12 cellular contexts compared by ENCODE assay signal in the genomic region with DNA sequence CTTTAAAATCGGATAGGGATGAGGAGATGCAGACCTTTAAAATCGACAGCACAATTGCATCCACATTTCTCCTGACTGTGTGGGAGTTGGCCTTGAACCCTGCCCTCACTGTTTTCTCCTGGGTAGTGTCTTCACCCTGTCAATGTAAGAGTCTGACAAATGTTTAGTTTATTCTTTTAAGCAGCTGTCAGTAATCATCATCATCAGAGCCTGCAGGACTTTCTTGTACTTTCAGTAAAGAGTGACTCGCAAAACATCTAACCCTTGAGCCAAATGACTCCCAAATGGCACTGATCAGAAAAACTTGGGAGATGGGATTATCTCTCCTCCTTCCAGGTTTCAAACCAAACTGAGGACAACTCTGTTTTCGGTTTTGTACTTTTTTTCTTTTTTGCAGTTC.
"Had no signal": no experiment of that assay in that cellular context is flagged by ENCODE, and none has a peak within 500 bp of the region (broad histone marks: within the 10 kb centered on the region; RNA-seq: fewer than 3 reads in every experiment).

No MANE protein-coding gene starts in this region.

- H3K4me1 ChIP-seq: ascending aorta, foreskin keratinocyte, upper lobe of left lung had no signal

- H3K27ac ChIP-seq: ascending aorta, foreskin keratinocyte, stomach, testis, upper lobe of left lung had no signal

- ATAC-seq: activated naive CD8-positive, alpha-beta T cell treated with anti-CD3 and anti-CD28 coated beads, Interleukin-2, amount 50 U/mL, for 24 hours; foreskin keratinocyte had no signal

- H3K36me3 ChIP-seq: ascending aorta, sigmoid colon, stomach, upper lobe of left lung had no signal

- H3K9me3 ChIP-seq: ascending aorta, sigmoid colon, stomach, testis, upper lobe of left lung had no signal

- H3K4me3 ChIP-seq: ascending aorta, sigmoid colon, stomach, testis, upper lobe of left lung had no signal

- DNase-seq: activated CD4-positive, alpha-beta T cell treated with anti-CD3 and anti-CD28 coated beads, Interleukin-2, amount 10 ng/mL, durations not matched to agents 7 days and 5 days; activated naive CD4-positive, alpha-beta T cell treated with anti-CD3 and anti-CD28 coated beads for 36 hours; activated naive CD8-positive, alpha-beta T cell treated with anti-CD3 and anti-CD28 coated beads, Interleukin-2, amount 50 U/mL, for 24 hours; erythroblast; foreskin keratinocyte; glutamatergic neuron; sigmoid colon; stimulated activated CD4-positive, alpha-beta T cell treated with anti-CD3 and anti-CD28 coated beads, Interleukin-1b, Interleukin-23, amount 100 ng/mL, for 48 hours; stomach; testis; upper lobe of left lung had no signal

- H3K27me3 ChIP-seq: ascending aorta, stomach, testis, upper lobe of left lung had no signal
